ENCODE assay signal across 1 cellular context in genomic region chr16:31063495-31063842, GRCh38.
TF ChIP-seq lines count a peak whose summit lies in the region.

No MANE protein-coding gene starts in this region.

TF ChIP-seq in IMR-90, 13 proteins besides CTCF, POLR2A, EP300 and RAD21:
- TF ChIP-seq, protein P1, sequence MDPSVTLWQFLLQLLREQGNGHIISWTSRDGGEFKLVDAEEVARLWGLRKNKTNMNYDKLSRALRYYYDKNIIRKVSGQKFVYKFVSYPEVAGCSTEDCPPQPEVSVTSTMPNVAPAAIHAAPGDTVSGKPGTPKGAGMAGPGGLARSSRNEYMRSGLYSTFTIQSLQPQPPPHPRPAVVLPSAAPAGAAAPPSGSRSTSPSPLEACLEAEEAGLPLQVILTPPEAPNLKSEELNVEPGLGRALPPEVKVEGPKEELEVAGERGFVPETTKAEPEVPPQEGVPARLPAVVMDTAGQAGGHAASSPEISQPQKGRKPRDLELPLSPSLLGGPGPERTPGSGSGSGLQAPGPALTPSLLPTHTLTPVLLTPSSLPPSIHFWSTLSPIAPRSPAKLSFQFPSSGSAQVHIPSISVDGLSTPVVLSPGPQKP (IDR thresholded peaks at IDR 0.05; ENCODE audit: borderline replicate concordance, low read depth, low read length): no peak
- TF ChIP-seq SMC3 (IDR thresholded peaks at IDR 0.05; ENCODE audit: low read depth, low read length) (no peak), FOS (IDR thresholded peaks at IDR 0.05; ENCODE audit: low read depth, low read length) (no peak), CEBPB (IDR thresholded peaks at IDR 0.05; ENCODE audit: low read depth, low read length) (no peak), MXI1 (IDR thresholded peaks at IDR 0.05; ENCODE audit: borderline replicate concordance, low read depth, low read length) (no peak), USF2 (IDR thresholded peaks at IDR 0.05; ENCODE audit: low read depth, low read length) (no peak), MAZ (IDR thresholded peaks at IDR 0.05; ENCODE audit: borderline replicate concordance, low read depth, low read length) (no peak), BHLHE40 (IDR thresholded peaks at IDR 0.05; ENCODE audit: low read depth, low read length) (no peak), CHD1 (IDR thresholded peaks at IDR 0.05; ENCODE audit: low read depth, low read length) (no peak), RCOR1 (IDR thresholded peaks at IDR 0.05; ENCODE audit: insufficient replicate concordance, low read length) (no peak), MAFK (IDR thresholded peaks at IDR 0.05; ENCODE audit: low read depth, low read length) (no peak), RFX5 (IDR thresholded peaks at IDR 0.05; ENCODE audit: low read depth, low read length) (no peak), NFE2L2 (IDR thresholded peaks at IDR 0.05; ENCODE audit: low read depth, low read length) (no peak)
